In genomic region chr2:224973112-224974016, GRCh38 we compare ENCODE assay signal across 9 cellular contexts.
DNase-seq lines count a peak whose midpoint lies in the region; ATAC-seq and TF ChIP-seq lines count a peak whose summit lies in the region.
"Had no signal": no experiment of that assay in that cellular context is flagged by ENCODE, and none has a peak within 500 bp of the region (broad histone marks: within the 10 kb centered on the region; RNA-seq: fewer than 3 reads in every experiment).

No MANE protein-coding gene starts in this region.

- H3K27me3 ChIP-seq in mucosa of stomach (ENCODE audit: control insufficient read depth, insufficient read depth, low read length): no peaks in the 10 kb centered on the region

- no TSS peak for BruUV-seq in Calu3 (replicated peaks; lab: Mats Ljungman, UMichigan)

- CTCF ChIA-PET in Calu3 (lab: Charles Lee): interaction anchor here (0.6 to 0.9 kb wide), 2 partner anchors 9 to 388 kb away, joined by 4 read pairs; no protein-coding TSS in a partner anchor
- CTCF ChIA-PET in activated CD8-positive, alpha-beta T cell treated with anti-CD3 and anti-CD28 coated beads for 36 hours (lab: Charles Lee): interaction anchor here (1.0 to 1.7 kb wide), 8 partner anchors 9 to 328 kb away, joined by 3 to 6 read pairs (median 4); no protein-coding TSS in a partner anchor

- DNase-seq in Calu3 (peak; percentile 52), SKM-1 treated with dmso at 0.1 percent for 144 hours (lab: John Stamatoyannopoulos, UW; ENCODE audit: unreplicated experiment) (no peak), GM10266 (ENCODE audit: extremely low spot score) (no peak)
- peak; percentile 64 for DNase-seq in activated CD8-positive, alpha-beta T cell treated with anti-CD3 and anti-CD28 coated beads for 36 hours
- DNase-seq in stimulated activated CD4-positive, alpha-beta T cell treated with anti-CD3 and anti-CD28 coated beads, Interleukin-12 subunit alpha, Interleukin-12 subunit beta, amount 100 ng/mL, for 4 hours: no peak
- DNase-seq: NCI-H1105 had no signal

- peak; percentile 41 for ATAC-seq in HG02588 (IDR thresholded peaks at IDR 0.05; ENCODE audit: unreplicated experiment)
- peak; percentile 60 for ATAC-seq in activated CD8-positive, alpha-beta T cell treated with anti-CD3 and anti-CD28 coated beads for 36 hours
- no peak for ATAC-seq in HG03025 (IDR thresholded peaks at IDR 0.05; ENCODE audit: low FRiP score, unreplicated experiment)

- peak overlapping the region; percentile 93 for H3K27ac Mint-ChIP-seq in Calu3 (ENCODE audit: unreplicated experiment)
- H3K27ac Mint-ChIP-seq in activated CD8-positive, alpha-beta T cell treated with anti-CD3 and anti-CD28 coated beads for 36 hours: peak overlapping the region; percentile 39

- no peaks in the 10 kb centered on the region for H3K36me3 Mint-ChIP-seq in Calu3 (ENCODE audit: insufficient read depth, unreplicated experiment)
- H3K36me3 Mint-ChIP-seq in activated CD8-positive, alpha-beta T cell treated with anti-CD3 and anti-CD28 coated beads for 36 hours (ENCODE audit: low read depth): peaks cover 18% of the 10 kb centered on the region

- H3K4me1 Mint-ChIP-seq in Calu3 (ENCODE audit: low read depth, unreplicated experiment): peaks cover 26% of the 10 kb centered on the region
- H3K4me1 Mint-ChIP-seq in activated CD8-positive, alpha-beta T cell treated with anti-CD3 and anti-CD28 coated beads for 36 hours (ENCODE audit: low read depth): peaks cover 83% of the 10 kb centered on the region

- no peaks in the 10 kb centered on the region for H3K36me3 ChIP-seq in mucosa of stomach (ENCODE audit: control insufficient read depth, insufficient read depth, low read length)

- intact Hi-C loops in Calu3 (cut with micrococcal nuclease; ENCODE audit: unreplicated experiment): loop anchor here (5.0 kb wide), 1 partner anchor 61 kb away; no protein-coding TSS in a partner anchor
- intact Hi-C loops in activated CD8-positive, alpha-beta T cell treated with anti-CD3 and anti-CD28 coated beads for 36 hours (cut with micrococcal nuclease): no loop called here

- H3K9me3 ChIP-seq in mucosa of stomach (ENCODE audit: control insufficient read depth, low read length): no peaks in the 10 kb centered on the region

- H3K9ac ChIP-seq in mucosa of stomach (ENCODE audit: low read length): peak overlapping the region; percentile 30

- peak overlapping the region; percentile 48 for H3K4me3 Mint-ChIP-seq in Calu3 (ENCODE audit: low read depth, unreplicated experiment)
- no peak overlapping the region for H3K4me3 Mint-ChIP-seq in activated CD8-positive, alpha-beta T cell treated with anti-CD3 and anti-CD28 coated beads for 36 hours

- H3K27me3 Mint-ChIP-seq in Calu3 (ENCODE audit: unreplicated experiment): no peaks in the 10 kb centered on the region
- no peaks in the 10 kb centered on the region for H3K27me3 Mint-ChIP-seq in activated CD8-positive, alpha-beta T cell treated with anti-CD3 and anti-CD28 coated beads for 36 hours

- TF ChIP-seq CTCF in Calu3 (IDR thresholded peaks at IDR 0.05; ENCODE audit: unreplicated experiment): no peak
- TF ChIP-seq CTCF in activated CD8-positive, alpha-beta T cell treated with anti-CD3 and anti-CD28 coated beads for 36 hours (IDR thresholded peaks at IDR 0.05): no peak
- TF ChIP-seq CTCF in GM10266 (IDR thresholded peaks at IDR 0.05; ENCODE audit: control insufficient read depth, insufficient read depth, low read depth, missing control alignments): no peak

- peaks cover 17% of the 10 kb centered on the region for H3K4me1 ChIP-seq in mucosa of stomach (ENCODE audit: control insufficient read depth, insufficient read depth, low read length)

- H3K9me3 Mint-ChIP-seq in Calu3 (ENCODE audit: low read depth, unreplicated experiment): no peaks in the 10 kb centered on the region
- no peaks in the 10 kb centered on the region for H3K9me3 Mint-ChIP-seq in activated CD8-positive, alpha-beta T cell treated with anti-CD3 and anti-CD28 coated beads for 36 hours

- no peak overlapping the region for H3K4me3 ChIP-seq in mucosa of stomach (ENCODE audit: low read length)

- POLR2A ChIA-PET in activated CD8-positive, alpha-beta T cell treated with anti-CD3 and anti-CD28 coated beads for 36 hours (lab: Charles Lee): interaction anchor here (0.6 to 2.0 kb wide), 9 partner anchors 9 to 346 kb away, joined by 3 to 9 read pairs (median 4); no protein-coding TSS in a partner anchor

Comparison
In these comparisons a context has a peak if more than half of its experiments do, and no peak if none do; other contexts are left out.
1. DNase-seq: peak in Calu3 (single experiment) and activated CD8-positive, alpha-beta T cell treated with anti-CD3 and anti-CD28 coated beads for 36 hours (single experiment); none in stimulated activated CD4-positive, alpha-beta T cell treated with anti-CD3 and anti-CD28 coated beads, Interleukin-12 subunit alpha, Interleukin-12 subunit beta, amount 100 ng/mL, for 4 hours (single experiment), SKM-1 treated with dmso at 0.1 percent for 144 hours (single experiment) and GM10266 (single experiment).